17 cellular contexts compared by ENCODE assay signal in genomic region chr22:27144345-27144744, GRCh38.
"Had no signal": no experiment of that assay in that cellular context is flagged by ENCODE, and none has a peak within 500 bp of the region (broad histone marks: within the 10 kb centered on the region; RNA-seq: fewer than 3 reads in every experiment).

No MANE protein-coding gene starts in this region.

- H3K36me3 ChIP-seq: esophagus muscularis mucosa, left lung, right atrium auricular region, thyroid gland, vagina had no signal

- H3K27me3 ChIP-seq: esophagus muscularis mucosa, right atrium auricular region, thyroid gland, vagina had no signal

- H3K9me3 Mint-ChIP-seq: activated T-helper 2 cell treated with anti-CD3 and anti-CD28 coated beads, Interferon-gamma antibody, Interleukin-2, Interleukin-4, amounts not matched to agents 10 μg/mL and 5 μg/mL and 100 μg/mL, durations not matched to agents 14 hours and 24 hours and 36 hours had no signal

- H3K4me1 Mint-ChIP-seq: activated naive CD4-positive, alpha-beta T cell treated with anti-CD3 and anti-CD28 coated beads, Interleukin-2, amount 10 ng/mL, durations not matched to agents 7 days and 5 days; memory B cell had no signal

- FAIRE-seq: islet of Langerhans, small intestine had no signal

- H3K9me3 ChIP-seq: esophagus muscularis mucosa, left lung, thyroid gland, vagina had no signal

- H3K4me1 ChIP-seq: left lung, right atrium auricular region, vagina had no signal

- H3K4me3 ChIP-seq: dorsolateral prefrontal cortex, esophagus muscularis mucosa, left lung, right atrium auricular region, thyroid gland, vagina had no signal

- DNase-seq: activated CD4-positive, alpha-beta T cell treated with anti-CD3 and anti-CD28 coated beads for 48 hours; activated naive CD4-positive, alpha-beta T cell treated with anti-CD3 and anti-CD28 coated beads, Interleukin-2, amount 10 ng/mL, durations not matched to agents 7 days and 5 days; dorsolateral prefrontal cortex; foreskin melanocyte; head of caudate nucleus; left lung; small intestine; T-helper 1 cell; thyroid gland had no signal

- H3K27me3 Mint-ChIP-seq: activated naive CD4-positive, alpha-beta T cell treated with anti-CD3 and anti-CD28 coated beads, Interleukin-2, amount 10 ng/mL, durations not matched to agents 7 days and 5 days had no signal

- H3K27ac ChIP-seq: dorsolateral prefrontal cortex, esophagus muscularis mucosa, left lung, right atrium auricular region, thyroid gland, vagina, VCaP had no signal

- H3K27ac Mint-ChIP-seq: activated naive CD4-positive, alpha-beta T cell treated with anti-CD3 and anti-CD28 coated beads, Interleukin-2, amount 10 ng/mL, durations not matched to agents 7 days and 5 days; activated T-helper 2 cell treated with anti-CD3 and anti-CD28 coated beads, Interferon-gamma antibody, Interleukin-2, Interleukin-4, amounts not matched to agents 10 μg/mL and 5 μg/mL and 100 μg/mL, durations not matched to agents 14 hours and 24 hours and 36 hours; memory B cell had no signal

- H3K4me3 Mint-ChIP-seq: activated naive CD4-positive, alpha-beta T cell treated with anti-CD3 and anti-CD28 coated beads, Interleukin-2, amount 10 ng/mL, durations not matched to agents 7 days and 5 days; brain; memory B cell had no signal

- ATAC-seq: left lung had no signal

- H3K36me3 Mint-ChIP-seq: activated naive CD4-positive, alpha-beta T cell treated with anti-CD3 and anti-CD28 coated beads, Interleukin-2, amount 10 ng/mL, durations not matched to agents 7 days and 5 days; brain; memory B cell had no signal
